In genomic region chr19:45769821-45770191, GRCh38 we compare ENCODE assay signal across 8 cellular contexts. TPM values are rescaled to one million over a fixed set of nuclear protein-coding genes. Genes with fewer than 3 reads are reported as not detected.
DNase-seq lines count a peak whose midpoint lies in the region; ATAC-seq and TF ChIP-seq lines count a peak whose summit lies in the region.

No MANE protein-coding gene starts in this region.

- H3K36me3 ChIP-seq in ES-I3 (ENCODE audit: insufficient read depth, low read length) (no peaks in the 10 kb centered on the region), fibroblast of lung (ENCODE audit: control insufficient read depth, insufficient read depth, low read length) (peaks cover 16% of the 10 kb centered on the region), neuron (ENCODE audit: insufficient read depth, low read length) (peaks cover 35% of the 10 kb centered on the region)

- H3K4me3 Mint-ChIP-seq in IgD-negative memory B cell, result peak overlapping the region; percentile 86 to 100 (median 95)
- H3K4me3 Mint-ChIP-seq in activated CD4-positive, alpha-beta memory T cell treated with anti-CD3 and anti-CD28 coated beads, Interleukin-2, amount 10 ng/mL, durations not matched to agents 7 days and 5 days, result peak overlapping the region; percentile 79

- peak overlapping the region; percentile 80 for H3K27ac ChIP-seq in fibroblast of lung (ENCODE audit: insufficient read depth, low read length)

- peaks cover 5 to 9% (median 5%) of the 10 kb centered on the region in 3 donors for H3K4me1 Mint-ChIP-seq in IgD-negative memory B cell
- peaks cover 18% of the 10 kb centered on the region for H3K4me1 Mint-ChIP-seq in activated CD4-positive, alpha-beta memory T cell treated with anti-CD3 and anti-CD28 coated beads, Interleukin-2, amount 10 ng/mL, durations not matched to agents 7 days and 5 days

- no peak for DNase-seq in activated CD4-positive, alpha-beta memory T cell treated with anti-CD3 and anti-CD28 coated beads, Interleukin-2, amount 10 ng/mL, durations not matched to agents 7 days and 5 days
- DNase-seq in fibroblast of lung (ENCODE audit: low read depth in 2 of 2) (no peak), NCI-H2081 treated with DMSO at 0.1 percent for 48 hours (lab: John Stamatoyannopoulos, UW) (no peak), activated gamma-delta T cell treated with Interleukin-2 at 50 U/mL for 16 hours (no peak)

- H3K9me3 Mint-ChIP-seq in IgD-negative memory B cell, result no peaks in the 10 kb centered on the region
- H3K9me3 Mint-ChIP-seq in activated CD4-positive, alpha-beta memory T cell treated with anti-CD3 and anti-CD28 coated beads, Interleukin-2, amount 10 ng/mL, durations not matched to agents 7 days and 5 days, result no peaks in the 10 kb centered on the region

- no peak for ATAC-seq in HG02970 (IDR thresholded peaks at IDR 0.05; ENCODE audit: low FRiP score, unreplicated experiment)

- CTCF ChIA-PET in activated CD4-positive, alpha-beta memory T cell treated with anti-CD3 and anti-CD28 coated beads, Interleukin-2, amount 10 ng/mL, durations not matched to agents 7 days and 5 days (lab: Charles Lee), result interaction anchor here (0.6 to 7.4 kb wide), 42 partner anchors 10 to 578 kb away, joined by 3 to 212 read pairs (median 4); partner anchors contain the start of genes DMPK, DMWD, FBXO46 and FOSB

- H3K9me3 ChIP-seq in ES-I3 (ENCODE audit: control insufficient read depth, insufficient read depth, low read length) (no peaks in the 10 kb centered on the region), fibroblast of lung (ENCODE audit: control insufficient read depth, insufficient read depth, low read depth, low read length) (no peaks in the 10 kb centered on the region), neuron (ENCODE audit: low read length) (no peaks in the 10 kb centered on the region)

- H3K36me3 Mint-ChIP-seq in IgD-negative memory B cell, result no peaks in the 10 kb centered on the region
- H3K36me3 Mint-ChIP-seq in activated CD4-positive, alpha-beta memory T cell treated with anti-CD3 and anti-CD28 coated beads, Interleukin-2, amount 10 ng/mL, durations not matched to agents 7 days and 5 days (ENCODE audit: low read depth), result peaks cover 5% of the 10 kb centered on the region

- H2AFZ ChIP-seq in fibroblast of lung (ENCODE audit: low read length) (no peak overlapping the region), neuron (ENCODE audit: low read depth, low read length) (no peak overlapping the region)

- peaks cover 4% of the 10 kb centered on the region for H3K79me2 ChIP-seq in fibroblast of lung (ENCODE audit: control insufficient read depth, insufficient read depth, low read length)

- peak overlapping the region; percentile 86 to 100 (median 94) for H3K27ac Mint-ChIP-seq in IgD-negative memory B cell
- H3K27ac Mint-ChIP-seq in activated CD4-positive, alpha-beta memory T cell treated with anti-CD3 and anti-CD28 coated beads, Interleukin-2, amount 10 ng/mL, durations not matched to agents 7 days and 5 days, result peak overlapping the region; percentile 85

- H3K4me3 ChIP-seq in fibroblast of lung (replicated peaks in 1 of 4; ENCODE audit: control extremely low read depth in 1 of 4, insufficient read depth in 1 of 4, low read depth in 3 of 4, low read length in 4 of 4), result peak overlapping the region; percentile 48 to 68 (median 60)
- H3K4me3 ChIP-seq in neuron (ENCODE audit: low read length), result peak overlapping the region; percentile 45

- no peaks in the 10 kb centered on the region for H3K27me3 ChIP-seq in fibroblast of lung (ENCODE audit: control insufficient read depth, insufficient read depth, low read length)
- H3K27me3 ChIP-seq in neuron (ENCODE audit: insufficient read depth, low read length), result no peaks in the 10 kb centered on the region

- peak overlapping the region; percentile 64 for H3K9ac ChIP-seq in ES-I3 (ENCODE audit: low read depth, low read length)
- peak overlapping the region; percentile 50 for H3K9ac ChIP-seq in fibroblast of lung (ENCODE audit: insufficient read depth, low read length)

- peak overlapping the region; percentile 96 for H3K4me2 ChIP-seq in fibroblast of lung (ENCODE audit: extremely low read depth, insufficient read depth, low read length)

- H3K4me1 ChIP-seq in ES-I3 (ENCODE audit: insufficient read depth, low read length) (peaks cover 17% of the 10 kb centered on the region), fibroblast of lung (ENCODE audit: control insufficient read depth, extremely low read depth, insufficient read depth, low read length) (peaks cover 20% of the 10 kb centered on the region), neuron (ENCODE audit: insufficient read depth, low read length) (peaks cover 35% of the 10 kb centered on the region)

- TF ChIP-seq CTCF in fibroblast of lung (conservative IDR thresholded peaks at IDR 0.05 in 1 of 2, IDR thresholded peaks at IDR 0.05 in 1 of 2; ENCODE audit: low read depth in 1 of 2, low read length in 2 of 2), result no peak

- peaks cover 7% of the 10 kb centered on the region for H3K27me3 Mint-ChIP-seq in IgD-negative memory B cell
- H3K27me3 Mint-ChIP-seq in activated CD4-positive, alpha-beta memory T cell treated with anti-CD3 and anti-CD28 coated beads, Interleukin-2, amount 10 ng/mL, durations not matched to agents 7 days and 5 days, result peaks cover 17% of the 10 kb centered on the region

- POLR2A ChIA-PET in activated CD4-positive, alpha-beta memory T cell treated with anti-CD3 and anti-CD28 coated beads, Interleukin-2, amount 10 ng/mL, durations not matched to agents 7 days and 5 days (lab: Charles Lee), result interaction anchor here (1.2 to 3.6 kb wide), 9 partner anchors 9 to 116 kb away, joined by 3 to 32 read pairs (median 8); partner anchors contain the start of genes DMWD, FOXA3, IRF2BP1 and QPCTL

- H4K20me1 ChIP-seq in fibroblast of lung (ENCODE audit: control insufficient read depth, extremely low read depth, insufficient read depth, low read length), result no peaks in the 10 kb centered on the region

RNA-seq across cellular contexts. Expression of gene SIX5, which starts 0.8 kb away (rescaled TPM):
- 0.41 TPM for polyA plus RNA-seq in IgD-negative memory B cell
- 1 to 10 TPM; 1.6 to 1.7 TPM for total RNA-seq in activated CD4-positive, alpha-beta memory T cell treated with anti-CD3 and anti-CD28 coated beads, Interleukin-2, amount 10 ng/mL, durations not matched to agents 7 days and 5 days
- 10.7 and 11.6 TPM in 2 replicates for total RNA-seq in fibroblast of lung
- 3.4 and 3.7 TPM in 2 replicates for polyA plus RNA-seq in fibroblast of lung
- 4.6 and 5.3 TPM in 2 replicates for polyA plus RNA-seq in fibroblast of lung (2012)
- polyA minus RNA-seq in fibroblast of lung (ENCODE audit: low replicate concordance), result 14.8 and 17.8 TPM in 2 replicates

RNA-seq across cellular contexts. Expression of gene DMPK, which starts 12.5 kb away (rescaled TPM):
- 1.6 TPM for polyA plus RNA-seq in IgD-negative memory B cell
- 10 to 100 TPM; 29.5 to 32.5 TPM for total RNA-seq in activated CD4-positive, alpha-beta memory T cell treated with anti-CD3 and anti-CD28 coated beads, Interleukin-2, amount 10 ng/mL, durations not matched to agents 7 days and 5 days
- total RNA-seq in fibroblast of lung, result 44.9 and 115 TPM in 2 replicates
- polyA plus RNA-seq in fibroblast of lung, result 28.8 and 54.7 TPM in 2 replicates
- polyA plus RNA-seq in fibroblast of lung (2012), result 41.2 and 83.1 TPM in 2 replicates
- polyA minus RNA-seq in fibroblast of lung (ENCODE audit: low replicate concordance), result 28.0 and 56.4 TPM in 2 replicates

RNA-seq across cellular contexts. Expression of gene DMWD, which starts 22.8 kb away (rescaled TPM):
- polyA plus RNA-seq in IgD-negative memory B cell, result 16.7 TPM
- total RNA-seq in activated CD4-positive, alpha-beta memory T cell treated with anti-CD3 and anti-CD28 coated beads, Interleukin-2, amount 10 ng/mL, durations not matched to agents 7 days and 5 days, result 10 to 100 TPM; 63.1 to 65.4 TPM
- total RNA-seq in fibroblast of lung, result 24.4 and 33.5 TPM in 2 replicates
- polyA plus RNA-seq in fibroblast of lung, result 18.1 and 18.7 TPM in 2 replicates
- polyA plus RNA-seq in fibroblast of lung (2012), result 29.9 and 30.0 TPM in 2 replicates
- polyA minus RNA-seq in fibroblast of lung (ENCODE audit: low replicate concordance), result 35.3 and 47.5 TPM in 2 replicates

RNA-seq across cellular contexts. Expression of gene MEIOSIN, which starts 36.6 kb away (rescaled TPM):
- polyA plus RNA-seq in IgD-negative memory B cell (not detected), fibroblast of lung (not detected in 2 replicates)
- not detected for total RNA-seq in activated CD4-positive, alpha-beta memory T cell treated with anti-CD3 and anti-CD28 coated beads, Interleukin-2, amount 10 ng/mL, durations not matched to agents 7 days and 5 days
- not detected in 2 replicates for total RNA-seq in fibroblast of lung
- polyA plus RNA-seq in fibroblast of lung (2012), result not detected in 2 replicates
- not detected in 2 replicates for polyA minus RNA-seq in fibroblast of lung (ENCODE audit: low replicate concordance)

RNA-seq across cellular contexts. Expression of gene FBXO46, which starts 39.1 kb away (rescaled TPM):
- polyA plus RNA-seq in IgD-negative memory B cell (23.7 TPM), fibroblast of lung (1.6 and 2.0 TPM in 2 replicates)
- total RNA-seq in activated CD4-positive, alpha-beta memory T cell treated with anti-CD3 and anti-CD28 coated beads, Interleukin-2, amount 10 ng/mL, durations not matched to agents 7 days and 5 days, result 10 to 100 TPM; 34.4 to 36.4 TPM
- total RNA-seq in fibroblast of lung, result 3.1 and 3.3 TPM in 2 replicates
- polyA plus RNA-seq in fibroblast of lung (2012), result 4.3 and 4.5 TPM in 2 replicates
- 1.3 and 1.6 TPM in 2 replicates for polyA minus RNA-seq in fibroblast of lung (ENCODE audit: low replicate concordance)
